In the genomic region with DNA sequence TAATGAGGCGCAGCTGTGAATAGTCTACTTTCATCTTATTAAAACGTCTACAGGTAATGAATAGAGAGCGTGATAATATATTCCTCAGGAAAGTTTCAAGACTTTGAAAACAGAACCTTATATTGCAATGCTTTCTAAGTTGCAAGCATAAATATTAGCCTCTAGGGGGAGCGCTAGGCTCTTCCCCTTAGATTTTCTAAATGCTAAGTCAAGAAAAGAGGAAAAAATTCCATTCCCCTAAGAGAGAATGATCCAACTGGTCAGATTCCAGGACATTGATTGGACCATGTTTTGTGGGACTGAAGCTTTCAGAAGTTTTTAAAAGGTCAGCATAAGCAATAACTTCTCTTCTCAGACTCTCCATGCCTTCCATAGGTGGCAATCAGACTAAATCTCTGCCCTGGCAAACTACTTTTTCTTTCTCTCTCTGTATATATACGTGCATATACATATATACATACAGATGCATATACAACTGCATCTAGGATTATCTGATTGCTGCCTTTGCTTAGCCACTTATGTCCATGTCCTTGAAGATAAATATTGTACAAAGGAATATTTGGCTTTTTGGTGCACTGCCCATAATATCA, we compare ENCODE assay signal across 8 cellular contexts.
DNase-seq lines count a peak whose midpoint lies in the region; ATAC-seq and TF ChIP-seq lines count a peak whose summit lies in the region.

No MANE protein-coding gene starts in this region.

- TF ChIP-seq POLR2A in ovary (IDR thresholded peaks at IDR 0.05) = no peak

- H3K4me3 Mint-ChIP-seq in T-helper 17 cell = peak overlapping the region; percentile 70

- H3K4me3 ChIP-seq in ovary = no peak overlapping the region

- no peaks in the 10 kb centered on the region for H3K27me3 Mint-ChIP-seq in T-helper 17 cell

- H3K27me3 ChIP-seq in ovary = no peaks in the 10 kb centered on the region

- peaks cover 3% of the 10 kb centered on the region for H3K4me1 ChIP-seq in ovary (ENCODE audit: insufficient read depth)

- no peaks in the 10 kb centered on the region for H3K36me3 Mint-ChIP-seq in T-helper 17 cell (ENCODE audit: low read depth)

- DNase-seq in CD1c-positive myeloid dendritic cell (ENCODE audit: extremely low spot score) (peak; percentile 64), LoVo (ENCODE audit: low spot score) (peak; percentile 76), T-helper 17 cell (no peak), fibroblast of gingiva (ENCODE audit: low read depth) (peak; percentile 74), ovary (peak in 1 of 5 donors; percentile 22), omental fat pad (ENCODE audit: low spot score) (no peak)

- 42 to 50% (median 43%) methylated on average over 5 of the region's 5 CpGs for WGBS in ovary, 3 donors

- TF ChIP-seq CTCF in ovary (IDR thresholded peaks at IDR 0.05) = peak; percentile 47 to 58 (median 55)
- no peak for TF ChIP-seq CTCF in omental fat pad (IDR thresholded peaks at IDR 0.05)

- peak; percentile 68 for ATAC-seq in GM18511 (IDR thresholded peaks at IDR 0.05; ENCODE audit: unreplicated experiment)
- peak; percentile 49 for ATAC-seq in T-helper 17 cell
- no peak for ATAC-seq in omental fat pad (ENCODE audit: low FRiP score)
- ATAC-seq in HG02623 (IDR thresholded peaks at IDR 0.05; ENCODE audit: unreplicated experiment) = no peak

- no peak overlapping the region for H3K27ac ChIP-seq in ovary

- intact Hi-C loops in ovary (cut with DNase I) = loop anchor here in 2 of 4 donors (10.0 kb wide), 2 partner anchors 52 to 492 kb away; partner anchors contain the start of gene INPP4B (in 2 of the 2)

- H3K36me3 ChIP-seq in ovary = no peaks in the 10 kb centered on the region

- H3K9me3 ChIP-seq in T-helper 17 cell (ENCODE audit: control insufficient read depth, low read length, poor library complexity, severe bottlenecking) (no peaks in the 10 kb centered on the region), ovary (no peaks in the 10 kb centered on the region)

- H3K27ac Mint-ChIP-seq in T-helper 17 cell = peak overlapping the region; percentile 96

- H3K4me1 Mint-ChIP-seq in T-helper 17 cell = peaks cover 72% of the 10 kb centered on the region

- TF ChIP-seq EP300 in ovary (IDR thresholded peaks at IDR 0.05) = no peak

Comparison
In these comparisons a context has a peak if more than half of its experiments do, and no peak if none do; other contexts are left out.
1. DNase-seq: peak in CD1c-positive myeloid dendritic cell (single experiment), LoVo (single experiment) and fibroblast of gingiva (single experiment); none in T-helper 17 cell (0 of 3) and omental fat pad (single experiment).
2. ATAC-seq: peak in GM18511 (single experiment) and T-helper 17 cell (single experiment); none in omental fat pad (single experiment) and HG02623 (single experiment).
3. CTCF ChIP-seq: peak in ovary (3 of 3); none in omental fat pad (0 of 3).